8 cellular contexts compared by ENCODE assay signal in genomic region chr19:52600639-52601024, GRCh38. TPM values are rescaled to one million over a fixed set of nuclear protein-coding genes. Genes with fewer than 3 reads are reported as not detected.
A peak's percentile ranks its signal among the peaks of the same experiment; 100 is the strongest.
DNase-seq lines count a peak whose midpoint lies in the region; ATAC-seq, FAIRE-seq and TF ChIP-seq lines count a peak whose summit lies in the region.

No MANE protein-coding gene starts in this region.

- H3K9me2 ChIP-seq in neural cell (ENCODE audit: insufficient read depth, low read length), result no peaks in the 10 kb centered on the region

- DNase-seq in CD4-positive, alpha-beta T cell, result peak in 5 of 10 experiments; percentile 6 to 34 (median 9)
- DNase-seq in HFF-Myc (ENCODE audit: extremely low read depth, low read depth) (no peak), endothelial cell of umbilical vein (ENCODE audit: low read depth, low spot score) (no peak), OCI-M1 (lab: John Stamatoyannopoulos, UW) (no peak)

- BruUV-seq in endothelial cell of umbilical vein (replicated peaks; lab: Mats Ljungman, UMichigan), result no TSS peak

- peaks cover 11% of the 10 kb centered on the region for H3K9me3 Mint-ChIP-seq in CD4-positive, alpha-beta T cell

- peak overlapping the region; percentile 35 for H3K27ac ChIP-seq in CD4-positive, alpha-beta T cell (ENCODE audit: low read depth, low read length)
- H3K27ac ChIP-seq in endothelial cell of umbilical vein (ENCODE audit: insufficient read depth, low read depth, low read length) (no peak overlapping the region), neural cell (ENCODE audit: low read length) (no peak overlapping the region)

- no peak for FAIRE-seq in endothelial cell of umbilical vein (lab: Jason Lieb, UNC)

- H3K9me3 ChIP-seq in CD4-positive, alpha-beta T cell (ENCODE audit: control insufficient read depth, low read length), result peaks cover 15% of the 10 kb centered on the region
- no peaks in the 10 kb centered on the region for H3K9me3 ChIP-seq in endothelial cell of umbilical vein (replicated peaks; ENCODE audit: control insufficient read depth, insufficient read depth, low read length)
- no peaks in the 10 kb centered on the region for H3K9me3 ChIP-seq in neural cell (ENCODE audit: low read length)

- TF ChIP-seq RAD21 in neural cell (conservative IDR thresholded peaks at IDR 0.05), result no peak

- peak; percentile 13 for ATAC-seq in CD4-positive, alpha-beta T cell (ENCODE audit: poor library complexity)
- ATAC-seq in SK-N-SH treated with all-trans-retinoic acid at 6 μM for 48 hours (peak; percentile 56), GM19324 (IDR thresholded peaks at IDR 0.05; ENCODE audit: low FRiP score, unreplicated experiment) (no peak), GM18870 (IDR thresholded peaks at IDR 0.05; ENCODE audit: unreplicated experiment) (no peak)

- H3K4me2 ChIP-seq in endothelial cell of umbilical vein (ENCODE audit: insufficient read depth, low read length), result peak overlapping the region; percentile 98
- H3K4me2 ChIP-seq in neural cell (ENCODE audit: low read length), result peak overlapping the region; percentile 94

- H4K20me1 ChIP-seq in endothelial cell of umbilical vein (replicated peaks; ENCODE audit: control insufficient read depth, extremely low read depth, insufficient read depth, low read length) (no peaks in the 10 kb centered on the region), neural cell (ENCODE audit: insufficient read depth) (no peaks in the 10 kb centered on the region)

- H3K9ac ChIP-seq in endothelial cell of umbilical vein (replicated peaks; ENCODE audit: extremely low read depth, insufficient read depth, low read length), result peak overlapping the region; percentile 31
- peak overlapping the region; percentile 42 for H3K9ac ChIP-seq in neural cell (ENCODE audit: low read length)

- H3K9me1 ChIP-seq in endothelial cell of umbilical vein (replicated peaks; ENCODE audit: control insufficient read depth, extremely low read depth, insufficient read depth, low read length), result no peaks in the 10 kb centered on the region

- no peaks in the 10 kb centered on the region for H3K79me2 ChIP-seq in endothelial cell of umbilical vein (ENCODE audit: control insufficient read depth, insufficient read depth, low read length)
- H3K79me2 ChIP-seq in neural cell (replicated peaks; ENCODE audit: insufficient read depth, low read length), result no peaks in the 10 kb centered on the region

- peak overlapping the region; percentile 47 for H3K4me3 ChIP-seq in HFF-Myc (replicated peaks; ENCODE audit: low read depth, low read length)
- H3K4me3 ChIP-seq in endothelial cell of umbilical vein (replicated peaks in 1 of 3; ENCODE audit: insufficient read depth in 1 of 3, low read depth in 1 of 3, low read length in 3 of 3), result peak overlapping the region; percentile 58 to 82 (median 82)
- H3K4me3 ChIP-seq in neural cell (ENCODE audit: low read length), result peak overlapping the region; percentile 76

- peak overlapping the region; percentile 86 for H3K27ac Mint-ChIP-seq in CD4-positive, alpha-beta T cell

- no peaks in the 10 kb centered on the region for H3F3A ChIP-seq in neural cell (ENCODE audit: insufficient read depth, low read length, poor library complexity, severe bottlenecking)

- CTCF ChIA-PET in CD4-positive, alpha-beta T cell (lab: Charles Lee), result no interaction called here
- CTCF ChIA-PET in endothelial cell of umbilical vein (lab: Charles Lee), result no interaction called here

- POLR2A ChIA-PET in CD4-positive, alpha-beta T cell (lab: Charles Lee), result no interaction called here
- POLR2A ChIA-PET in endothelial cell of umbilical vein (lab: Charles Lee), result no interaction called here

- TF ChIP-seq POLR2A in endothelial cell of umbilical vein (IDR thresholded peaks at IDR 0.05; ENCODE audit: low read depth, low read length), result no peak

- H3K36me3 ChIP-seq in endothelial cell of umbilical vein (ENCODE audit: control insufficient read depth in 2 of 2, extremely low read depth in 1 of 2, insufficient read depth in 2 of 2, low read length in 2 of 2) (peaks cover 0 to 3% of the 10 kb centered on the region in 2 experiments), neural cell (ENCODE audit: insufficient read depth, low read length) (no peaks in the 10 kb centered on the region)

- H3K4me1 Mint-ChIP-seq in CD4-positive, alpha-beta T cell (ENCODE audit: low read depth), result peaks cover 39% of the 10 kb centered on the region

- H3K4me1 ChIP-seq in endothelial cell of umbilical vein (ENCODE audit: control insufficient read depth, extremely low read depth, insufficient read depth, low read length), result no peaks in the 10 kb centered on the region

- no peak for TF ChIP-seq CTCF in CD4-positive, alpha-beta T cell (IDR thresholded peaks at IDR 0.05)
- no peak for TF ChIP-seq CTCF in HFF-Myc (IDR thresholded peaks at IDR 0.05; ENCODE audit: low read depth, low read length, missing control alignments)
- TF ChIP-seq CTCF in endothelial cell of umbilical vein (IDR thresholded peaks at IDR 0.05; ENCODE audit: extremely low read depth in 1 of 2, insufficient read depth in 1 of 2, low read depth in 1 of 2, low read length in 2 of 2), result no peak
- no peak for TF ChIP-seq CTCF in neural cell (IDR thresholded peaks at IDR 0.05; ENCODE audit: poor library complexity, severe bottlenecking)

- peaks cover 58% of the 10 kb centered on the region for H3K36me3 Mint-ChIP-seq in CD4-positive, alpha-beta T cell (ENCODE audit: low read depth)

- intact Hi-C loops in CD4-positive, alpha-beta T cell (cut with DNase I, micrococcal nuclease), result loop anchor here (1.0 to 2.0 kb wide), 7 partner anchors 30 to 135 kb away; partner anchors contain the start of genes ZNF701 (in 2 of the 2), ZNF611 (in 1 of the 2), ZNF808 (in 1 of the 2) and ZNF83 (in 1 of the 2)
- intact Hi-C loops in endothelial cell of umbilical vein (cut with micrococcal nuclease), result loop anchor here (5.0 kb wide), 1 partner anchor 92 kb away; no protein-coding TSS in a partner anchor

- no peak for TF ChIP-seq EP300 in neural cell (conservative IDR thresholded peaks at IDR 0.05; ENCODE audit: poor library complexity, severe bottlenecking)

- peak overlapping the region; percentile 89 for H3K4me3 Mint-ChIP-seq in CD4-positive, alpha-beta T cell

- H3K27me3 ChIP-seq in CD4-positive, alpha-beta T cell (ENCODE audit: control insufficient read depth, insufficient read depth, low read length), result no peaks in the 10 kb centered on the region
- H3K27me3 ChIP-seq in endothelial cell of umbilical vein (ENCODE audit: control insufficient read depth in 2 of 2, insufficient read depth in 2 of 2, low read length in 2 of 2), result no peaks in the 10 kb centered on the region
- no peaks in the 10 kb centered on the region for H3K27me3 ChIP-seq in neural cell (ENCODE audit: insufficient read depth, low read depth, low read length)

- H3K27me3 Mint-ChIP-seq in CD4-positive, alpha-beta T cell, result no peaks in the 10 kb centered on the region

- H2AFZ ChIP-seq in endothelial cell of umbilical vein (ENCODE audit: low read depth, low read length) (peak overlapping the region; percentile 98), neural cell (ENCODE audit: low read depth, low read length) (peak overlapping the region; percentile 27)

- dilution Hi-C loops in endothelial cell of umbilical vein (cut with MboI; ENCODE audit: extremely low pct_ligation_motif_present, low sequenced_read_pairs), result no loop called here

TF ChIP-seq in endothelial cell of umbilical vein, 7 proteins besides CTCF, POLR2A, EP300 and RAD21 (continues in another document):
- no peak for TF ChIP-seq POLR2AphosphoS5 (IDR thresholded peaks at IDR 0.05; ENCODE audit: insufficient read depth, low read depth, low read length)
- TF ChIP-seq JUN (IDR thresholded peaks at IDR 0.05; ENCODE audit: borderline replicate concordance, insufficient read depth, insufficient read length, low read depth), result no peak
- no peak for TF ChIP-seq FOS (IDR thresholded peaks at IDR 0.05; ENCODE audit: borderline replicate concordance, insufficient read depth, low read length)
- no peak for TF ChIP-seq MAX (IDR thresholded peaks at IDR 0.05; ENCODE audit: insufficient read depth, insufficient read length)

RNA-seq across cellular contexts. Expression of gene ZNF701, which starts 30.5 kb away (rescaled TPM):
- 1 to 10 TPM; 7.9 to 8.2 TPM for total RNA-seq in CD4-positive, alpha-beta T cell
- 12.1 and 12.3 TPM in 2 replicates for total RNA-seq in endothelial cell of umbilical vein
- polyA plus RNA-seq in endothelial cell of umbilical vein, result 4.4 and 4.7 TPM in 2 replicates
- polyA plus RNA-seq in endothelial cell of umbilical vein (2011; cell fraction: cytosol; rRNA removed), result 3.4 and 4.7 TPM in 2 replicates
- 10.7 and 13.4 TPM in 2 replicates for polyA plus RNA-seq in endothelial cell of umbilical vein (2011; cell fraction: nucleus; rRNA removed)
- 5.7 and 6.4 TPM in 2 replicates for polyA plus RNA-seq in endothelial cell of umbilical vein (2012)
- polyA minus RNA-seq in endothelial cell of umbilical vein, result 14.7 and 17.4 TPM in 2 replicates
- polyA minus RNA-seq in endothelial cell of umbilical vein (2011; cell fraction: cytosol; rRNA and poly(A)+ RNA removed), result 3.9 TPM
- 9.2 and 17.5 TPM in 2 replicates for polyA minus RNA-seq in endothelial cell of umbilical vein (2011; cell fraction: nucleus; rRNA and poly(A)+ RNA removed)
- polyA plus RNA-seq in neural cell, result 8.0 and 8.1 TPM in 2 replicates
- polyA minus RNA-seq in neural cell, result 26.1 and 29.8 TPM in 2 replicates

RNA-seq across cellular contexts. Expression of gene ZNF83, which starts 37.5 kb away (rescaled TPM):
- total RNA-seq in CD4-positive, alpha-beta T cell, result 10 to 100 TPM; 58.7 to 60.2 TPM
- 39.3 and 41.4 TPM in 2 replicates for total RNA-seq in endothelial cell of umbilical vein
- polyA plus RNA-seq in endothelial cell of umbilical vein (29.6 and 32.3 TPM in 2 replicates), neural cell (69.3 and 100.0 TPM in 2 replicates)
- 9.2 and 15.6 TPM in 2 replicates for polyA plus RNA-seq in endothelial cell of umbilical vein (2011; cell fraction: cytosol; rRNA removed)
- polyA plus RNA-seq in endothelial cell of umbilical vein (2011; cell fraction: nucleus; rRNA removed), result 182 and 211 TPM in 2 replicates
- 25.5 and 30.1 TPM in 2 replicates for polyA plus RNA-seq in endothelial cell of umbilical vein (2012)
- polyA minus RNA-seq in endothelial cell of umbilical vein (47.6 and 49.9 TPM in 2 replicates), neural cell (37.3 and 40.6 TPM in 2 replicates)
- polyA minus RNA-seq in endothelial cell of umbilical vein (2011; cell fraction: cytosol; rRNA and poly(A)+ RNA removed), result 12.1 TPM
- 43.5 and 71.7 TPM in 2 replicates for polyA minus RNA-seq in endothelial cell of umbilical vein (2011; cell fraction: nucleus; rRNA and poly(A)+ RNA removed)

Comparison
In these comparisons a context has a peak if more than half of its experiments do, and no peak if none do; other contexts are left out.
1. ATAC-seq: peak in CD4-positive, alpha-beta T cell (single experiment) and SK-N-SH treated with all-trans-retinoic acid at 6 μM for 48 hours (single experiment); none in GM19324 (single experiment) and GM18870 (single experiment).
2. Peak in every context shown above with its lines, with median percentiles within 50 percentile points of each other: H3K4me3 ChIP-seq.